In the genomic region with DNA sequence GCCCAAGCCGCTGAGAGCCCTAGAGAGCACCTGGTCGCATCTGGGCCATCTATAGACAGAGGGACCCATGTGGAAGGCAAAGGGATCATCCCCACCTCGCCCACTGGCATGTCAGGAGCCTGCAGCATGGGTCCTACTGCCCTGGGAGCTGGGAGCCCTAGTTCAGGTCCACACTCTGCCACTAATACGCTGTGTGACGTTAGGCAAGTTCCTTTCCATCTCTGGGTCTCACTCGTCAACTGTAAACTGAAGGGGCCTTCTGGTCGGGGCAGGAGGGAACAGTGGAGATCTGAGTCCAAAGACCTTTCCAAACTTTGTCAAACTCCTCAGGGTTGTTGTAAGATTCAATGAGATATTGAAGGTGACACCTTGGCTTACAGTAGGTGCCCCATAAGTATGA, we compare ENCODE assay signal across 1 cellular context.
A peak's percentile ranks its signal among the peaks of the same experiment; 100 is the strongest.
TF ChIP-seq lines count a peak whose summit lies in the region.

No MANE protein-coding gene starts in this region.

TF ChIP-seq in K562, 482 proteins besides CTCF, POLR2A, EP300 and RAD21:
- TF ChIP-seq BCOR (IDR thresholded peaks at IDR 0.05) = peak; percentile 41; the same call in 1 of the 2 replicates
- TF ChIP-seq RBM25 (IDR thresholded peaks at IDR 0.05; ENCODE audit: low read depth, low read length, severe bottlenecking) = peak; percentile 66
- no peak for TF ChIP-seq ZNF175 (CRISPR knock-in tag; IDR thresholded peaks at IDR 0.05; ENCODE audit: low read depth)
- TF ChIP-seq ZFP36 (IDR thresholded peaks at IDR 0.05; ENCODE audit: low read depth, low read length, partially characterized antibody) = peak; percentile 75
